27 cellular contexts compared by ENCODE assay signal in the genomic region with DNA sequence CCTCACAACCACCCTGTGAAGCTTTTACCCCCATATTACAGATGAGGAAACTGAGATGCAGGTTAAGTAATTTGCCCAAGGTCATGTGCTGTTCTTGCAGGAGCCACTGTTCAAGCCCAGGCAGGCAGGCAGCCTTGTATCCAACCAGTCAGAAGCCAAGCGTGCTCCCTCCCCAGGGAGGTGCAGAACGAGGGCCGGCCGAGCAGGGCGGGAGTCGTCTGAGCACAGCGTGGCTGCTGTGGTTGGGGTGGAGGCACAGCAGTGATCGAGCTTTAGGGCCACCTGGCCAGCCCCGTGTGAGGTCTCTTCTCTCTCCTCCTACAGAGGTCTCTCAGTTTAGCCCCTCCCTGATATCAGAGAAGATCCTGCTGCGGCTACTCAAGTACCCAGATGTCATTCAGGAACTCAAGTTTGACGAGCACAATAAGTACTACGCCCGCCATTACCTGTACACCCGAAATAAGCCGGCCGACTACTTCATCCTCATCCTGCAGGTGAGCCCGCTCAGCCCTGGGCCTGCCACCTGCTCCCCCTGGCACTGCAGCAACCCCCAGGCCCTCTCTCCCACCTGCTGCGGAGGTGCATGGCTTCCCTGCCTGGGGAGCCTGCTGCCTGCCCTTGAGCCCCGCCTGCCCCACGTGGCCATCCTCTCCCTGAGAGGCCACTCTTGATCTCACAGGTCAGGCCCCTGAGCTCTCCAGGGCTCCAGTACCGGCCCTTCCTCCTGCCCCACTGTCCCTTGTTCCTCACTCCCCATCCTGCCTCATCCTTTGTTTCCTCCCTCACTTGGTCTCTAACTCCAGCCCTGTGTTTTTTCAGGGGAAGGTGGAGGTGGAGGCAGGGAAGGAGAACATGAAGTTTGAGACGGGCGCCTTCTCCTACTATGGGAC. TPM values are rescaled to one million over a fixed set of nuclear protein-coding genes. Genes with fewer than 3 reads are reported as not detected.
A peak's percentile ranks its signal among the peaks of the same experiment; 100 is the strongest.
DNase-seq lines count a peak whose midpoint lies in the region; ATAC-seq, FAIRE-seq and TF ChIP-seq lines count a peak whose summit lies in the region.
"Had no signal": no experiment of that assay in that cellular context is flagged by ENCODE, and none has a peak within 500 bp of the region (broad histone marks: within the 10 kb centered on the region; RNA-seq: fewer than 3 reads in every experiment).

No MANE protein-coding gene starts in this region.

- H3K79me2 ChIP-seq in K562 (ENCODE audit: control insufficient read depth, insufficient read depth, low read length), result no peaks in the 10 kb centered on the region

- CTCF ChIA-PET in K562 (lab: Yijun Ruan, JAX; ENCODE audit: low intra/inter-chr PET ratio), result no interaction called here

- TF ChIP-seq EP300 in K562 (IDR thresholded peaks at IDR 0.05; ENCODE audit: low read length), result no peak

- intact Hi-C loops in K562 (cut with micrococcal nuclease), result no loop called here
- intact Hi-C loops in gastrocnemius medialis (cut with DNase I; ENCODE audit: low total_unique reads), result no loop called here

- POLR2A ChIA-PET in K562 (lab: Yijun Ruan, JAX), result interaction anchor here (0.7 to 0.9 kb wide), 2 partner anchors 11 to 13 kb away, joined by 3 to 4 read pairs; no protein-coding TSS in a partner anchor

- DNase-seq in NCI-H1417 (lab: John Stamatoyannopoulos, UW) (peak in 2 of 3 experiments; percentile 26 to 61), NCI-H1417 treated with DMSO at 0.1 percent for 48 hours (lab: John Stamatoyannopoulos, UW) (no peak), K562 (ENCODE audit: extremely low read depth in 1 of 4, low spot score in 3 of 4) (no peak), gastrocnemius medialis (no peak)
- DNase-seq in stimulated activated CD4-positive, alpha-beta T cell treated with anti-CD3 and anti-CD28 coated beads, Interleukin-4, amount 100 ng/mL, for 24 hours, result no peak
- DNase-seq in activated CD8-positive, alpha-beta memory T cell treated with anti-CD3 and anti-CD28 coated beads, Interleukin-2, amount 50 U/mL, for 4 hours, result no peak
- DNase-seq: activated CD4-positive, alpha-beta T cell treated with anti-CD3 and anti-CD28 coated beads for 36 hours; activated CD8-positive, alpha-beta T cell treated with anti-CD3 and anti-CD28 coated beads for 36 hours; DMS153; hypothalamus; left colon; mammary epithelial cell; NCI-H1092 treated with DMSO at 0.1 percent for 48 hours; NCI-H2029; NCI-H774; pancreas; retina; SIG-M5; small intestine; T-helper 9 cell had no signal

- 67% methylated on average over 23 of the region's 23 CpGs for WGBS in K562 (ENCODE audit: insufficient coverage, low coverage, missing lambda C conversion rate)

- peaks cover 25% of the 10 kb centered on the region; the same call in 2 of the 3 replicates for H3K36me3 ChIP-seq in K562 (ENCODE audit: control insufficient read depth, insufficient read depth, low read length)
- H3K36me3 ChIP-seq in gastrocnemius medialis, result peaks cover 0 to 23% of the 10 kb centered on the region in 2 donors
- H3K36me3 ChIP-seq: breast epithelium, pancreas had no signal

- H3K9ac ChIP-seq in K562 (ENCODE audit: insufficient read depth in 1 of 2, low read depth in 2 of 2, low read length in 2 of 2), result no peak overlapping the region

- H3K27ac ChIP-seq in K562 (ENCODE audit: extremely low read depth, low read depth, low read length) (no peak overlapping the region), gastrocnemius medialis (peak overlapping the region; percentile 84 to 90 (median 88))
- H3K27ac ChIP-seq: 22Rv1; BLaER1 treated with 17β-estradiol and CSF1 and Interleukin-3, amounts not matched to agents 10 nM and 100 nM; breast epithelium; gastroesophageal sphincter; pancreas; thoracic aorta had no signal

- H3K9me3 ChIP-seq in K562 (replicated peaks; ENCODE audit: control insufficient read depth, insufficient read depth, low read depth, low read length), result no peaks in the 10 kb centered on the region
- H3K9me3 ChIP-seq in gastrocnemius medialis, result no peaks in the 10 kb centered on the region
- H3K9me3 ChIP-seq: BLaER1 treated with 17β-estradiol and CSF1 and Interleukin-3, amounts not matched to agents 10 nM and 100 nM; breast epithelium; gastroesophageal sphincter; pancreas; thoracic aorta had no signal

- H3K4me3 ChIP-seq in K562, result no peak overlapping the region
- no peak overlapping the region for H3K4me3 ChIP-seq in gastrocnemius medialis
- H3K4me3 ChIP-seq: BLaER1 treated with 17β-estradiol and CSF1 and Interleukin-3, amounts not matched to agents 10 nM and 100 nM; breast epithelium; gastroesophageal sphincter; pancreas; thoracic aorta had no signal

- no peak overlapping the region for H2AFZ ChIP-seq in K562 (ENCODE audit: low read depth, low read length)

- no TSS peak for BruUV-seq in K562 (replicated peaks; lab: Mats Ljungman, UMichigan)

- no peak for ATAC-seq in K562
- no peak for ATAC-seq in gastrocnemius medialis
- ATAC-seq: activated CD4-positive, alpha-beta T cell treated with anti-CD3 and anti-CD28 coated beads for 36 hours; activated CD8-positive, alpha-beta T cell treated with anti-CD3 and anti-CD28 coated beads for 36 hours; gastroesophageal sphincter; left colon; pancreas had no signal

- no peak for TF ChIP-seq RAD21 in K562 (CRISPR knock-in tag; conservative IDR thresholded peaks at IDR 0.05 in 1 of 2, IDR thresholded peaks at IDR 0.05 in 1 of 2)

- FAIRE-seq in K562 (lab: Jason Lieb, UNC), result no peak
- FAIRE-seq: pancreas, RCC 7860, small intestine, urothelium cell line had no signal

- no peak for TF ChIP-seq CTCF in K562 (IDR thresholded peaks at IDR 0.05 in 2 of 3, conservative IDR thresholded peaks at IDR 0.05 in 1 of 3; ENCODE audit: insufficient read depth in 2 of 3, low read depth in 1 of 3, low read length in 3 of 3)
- no peak for TF ChIP-seq CTCF in gastrocnemius medialis (IDR thresholded peaks at IDR 0.05 in 4 of 5, conservative IDR thresholded peaks at IDR 0.05 in 1 of 5)

- H3K27me3 ChIP-seq in K562 (ENCODE audit: control insufficient read depth in 2 of 2, insufficient read depth in 2 of 2, low read length in 2 of 2) (no peaks in the 10 kb centered on the region), gastrocnemius medialis (no peaks in the 10 kb centered on the region)
- H3K27me3 ChIP-seq: BLaER1 treated with 17β-estradiol and CSF1 and Interleukin-3, amounts not matched to agents 10 nM and 100 nM; breast epithelium; gastroesophageal sphincter; pancreas had no signal

- peaks cover 0 to 13% of the 10 kb centered on the region in 2 experiments; a peak in 2 of 5 replicates for H3K4me1 ChIP-seq in K562 (replicated peaks in 1 of 2; ENCODE audit: control insufficient read depth in 2 of 2, insufficient read depth in 2 of 2, low read length in 2 of 2)
- H3K4me1 ChIP-seq in gastrocnemius medialis, result peaks cover 6 to 8% of the 10 kb centered on the region in 2 donors
- H3K4me1 ChIP-seq: breast epithelium, pancreas had no signal

- in situ Hi-C loops in K562 (cut with MboI) (no loop called here), gastrocnemius medialis (cut with MboI; ENCODE audit: low sequenced_read_pairs in 4 of 4) (no loop called here)

- TF ChIP-seq POLR2A in K562 (conservative IDR thresholded peaks at IDR 0.05), result no peak
- no peak for TF ChIP-seq POLR2A in gastrocnemius medialis (IDR thresholded peaks at IDR 0.05)

- H3K4me2 ChIP-seq in K562 (ENCODE audit: insufficient read depth, low read length), result no peak overlapping the region

- no peaks in the 10 kb centered on the region for H4K20me1 ChIP-seq in K562 (replicated peaks; ENCODE audit: control insufficient read depth, insufficient read depth, low read length)

- no peaks in the 10 kb centered on the region for H3K9me1 ChIP-seq in K562 (ENCODE audit: control insufficient read depth, insufficient read depth, low read length)

RNA-seq across cellular contexts. Expression of a gene that starts 17.1 kb away (rescaled TPM):
- 36.0 and 91.8 TPM in 2 replicates for total RNA-seq in K562 (2011; cell fraction: chromatin; rRNA removed; ENCODE audit: low replicate concordance)
- 60.5 and 68.7 TPM in 2 replicates for total RNA-seq in K562 (2011; cell fraction: nucleolus; rRNA removed)
- total RNA-seq in K562 (2011; cell fraction: nucleoplasm; rRNA removed), result 54.1 and 60.8 TPM in 2 replicates
- 6.0 and 7.7 TPM in 2 replicates for total RNA-seq in K562 (2014; rRNA removed)
- 4.5 and 6.5 TPM in 2 replicates for total RNA-seq in K562 (2014; rRNA removed; fragmentation: Illumina TruSeq; extraction: Trizol)
- 5.6 and 7.6 TPM in 2 replicates for total RNA-seq in K562 (2015; rRNA removed; fragmentation: Illumina TruSeq; extraction: Trizol)
- 16.9 TPM in 2 replicates for total RNA-seq in K562 (2021)
- polyA plus RNA-seq in K562 (2011; rRNA removed), result 5.7 and 10.6 TPM in 2 replicates
- 10.7 and 16.0 TPM in 2 replicates for polyA plus RNA-seq in K562 (2011; cell fraction: cytosol; rRNA removed)
- polyA plus RNA-seq in K562 (2011; cell fraction: nucleus; rRNA removed), result 25.5 and 35.7 TPM in 2 replicates
- polyA plus RNA-seq in K562 (2012), result 11.7 and 15.0 TPM in 2 replicates
- 11.7 and 11.8 TPM in 2 replicates for polyA plus RNA-seq in K562 (2014; fragmentation: Illumina TruSeq; extraction: Trizol)
- 1 to 10 TPM; 1.4 to 1.6 TPM for polyA plus RNA-seq in K562 (2014; fragmentation: Nextera tagmentation; extraction: Ambion mirVana)
- 7.1 and 9.9 TPM in 2 replicates for polyA plus RNA-seq in K562 (2014; rRNA removed)
- 12.8 and 16.0 TPM in 2 replicates for polyA minus RNA-seq in K562 (2011; rRNA and poly(A)+ RNA removed)
- 15.2 and 25.2 TPM in 2 replicates for polyA minus RNA-seq in K562 (2011; cell fraction: cytosol; rRNA and poly(A)+ RNA removed)
- polyA minus RNA-seq in K562 (2011; cell fraction: nucleus; rRNA and poly(A)+ RNA removed), result 15.1 and 17.1 TPM in 2 replicates
- 1 to 10 TPM; 3.3 to 9.8 (median 8.6) TPM for total RNA-seq in gastrocnemius medialis

RNA-seq across cellular contexts. Expression of a gene that starts 38.3 kb away (rescaled TPM):
- total RNA-seq in K562 (2011; cell fraction: chromatin; rRNA removed; ENCODE audit: low replicate concordance), result 10.6 and 25.3 TPM in 2 replicates
- total RNA-seq in K562 (2011; cell fraction: nucleolus; rRNA removed), result 20.0 and 21.7 TPM in 2 replicates
- 17.5 and 21.4 TPM in 2 replicates for total RNA-seq in K562 (2011; cell fraction: nucleoplasm; rRNA removed)
- 2.5 and 3.4 TPM in 2 replicates for total RNA-seq in K562 (2014; rRNA removed)
- total RNA-seq in K562 (2014; rRNA removed; fragmentation: Illumina TruSeq; extraction: Trizol), result 2.3 and 2.7 TPM in 2 replicates
- total RNA-seq in K562 (2015; rRNA removed; fragmentation: Illumina TruSeq; extraction: Trizol), result 2.8 TPM in 2 replicates
- total RNA-seq in K562 (2021), result 6.3 and 6.7 TPM in 2 replicates
- polyA plus RNA-seq in K562 (2011; rRNA removed), result 3.4 and 6.5 TPM in 2 replicates
- polyA plus RNA-seq in K562 (2011; cell fraction: cytosol; rRNA removed), result 5.1 and 5.7 TPM in 2 replicates
- polyA plus RNA-seq in K562 (2011; cell fraction: nucleus; rRNA removed), result 7.6 and 8.7 TPM in 2 replicates
- polyA plus RNA-seq in K562 (2012), result 3.6 and 5.0 TPM in 2 replicates
- 5.4 and 5.8 TPM in 2 replicates for polyA plus RNA-seq in K562 (2014; fragmentation: Illumina TruSeq; extraction: Trizol)
- polyA plus RNA-seq in K562 (2014; fragmentation: Nextera tagmentation; extraction: Ambion mirVana), result 1 to 10 TPM in 1 of 2 experiments, under 1 TPM in 1; 0.96 to 1.4 TPM
- 3.0 and 3.7 TPM in 2 replicates for polyA plus RNA-seq in K562 (2014; rRNA removed)
- polyA minus RNA-seq in K562 (2011; rRNA and poly(A)+ RNA removed), result 6.3 and 7.3 TPM in 2 replicates
- polyA minus RNA-seq in K562 (2011; cell fraction: cytosol; rRNA and poly(A)+ RNA removed), result 5.7 and 8.8 TPM in 2 replicates
- polyA minus RNA-seq in K562 (2011; cell fraction: nucleus; rRNA and poly(A)+ RNA removed), result 3.6 and 6.0 TPM in 2 replicates
- total RNA-seq in gastrocnemius medialis, result 10 to 100 TPM in 2 of 4 donors, 1 to 10 TPM in 2; 5.4 to 20.1 (median 9.1) TPM

RNA-seq across cellular contexts. Expression of a gene that starts 44.8 kb away (rescaled TPM):
- 20.7 and 42.5 TPM in 2 replicates for total RNA-seq in K562 (2011; cell fraction: chromatin; rRNA removed; ENCODE audit: low replicate concordance)
- 27.0 and 27.3 TPM in 2 replicates for total RNA-seq in K562 (2011; cell fraction: nucleolus; rRNA removed)
- total RNA-seq in K562 (2011; cell fraction: nucleoplasm; rRNA removed), result 19.0 and 21.1 TPM in 2 replicates
- total RNA-seq in K562 (2014; rRNA removed) (2.7 and 3.1 TPM in 2 replicates), K562 (2014; rRNA removed; fragmentation: Illumina TruSeq; extraction: Trizol) (1.8 and 2.0 TPM in 2 replicates), K562 (2015; rRNA removed; fragmentation: Illumina TruSeq; extraction: Trizol) (2.9 and 4.5 TPM in 2 replicates), K562 (2021) (2.8 and 4.1 TPM in 2 replicates), gastrocnemius medialis (1,000 to 10,000 TPM in 2 of 4 donors, 100 to 1,000 TPM in 2; 642 to 1,565 (median 923) TPM)
- polyA plus RNA-seq in K562 (2011; rRNA removed) (4.8 and 7.5 TPM in 2 replicates), K562 (2014; fragmentation: Illumina TruSeq; extraction: Trizol) (2.7 and 3.1 TPM in 2 replicates), K562 (2014; fragmentation: Nextera tagmentation; extraction: Ambion mirVana) (under 1 TPM; 0.32 to 0.34 TPM), K562 (2014; rRNA removed) (4.5 and 5.8 TPM in 2 replicates)
- polyA plus RNA-seq in K562 (2011; cell fraction: cytosol; rRNA removed), result 2.9 and 5.5 TPM in 2 replicates
- 40.8 and 73.8 TPM in 2 replicates for polyA plus RNA-seq in K562 (2011; cell fraction: nucleus; rRNA removed)
- 3.4 and 10.6 TPM in 2 replicates for polyA plus RNA-seq in K562 (2012)
- 1.2 and 2.2 TPM in 2 replicates for polyA minus RNA-seq in K562 (2011; rRNA and poly(A)+ RNA removed)
- 0.95 and 2.6 TPM in 2 replicates for polyA minus RNA-seq in K562 (2011; cell fraction: cytosol; rRNA and poly(A)+ RNA removed)
- 6.3 and 6.9 TPM in 2 replicates for polyA minus RNA-seq in K562 (2011; cell fraction: nucleus; rRNA and poly(A)+ RNA removed)

RNA-seq across cellular contexts. Expression of a gene that starts 58.8 kb away (rescaled TPM):
- total RNA-seq in K562 (2011; cell fraction: chromatin; rRNA removed; ENCODE audit: low replicate concordance), result 39.7 and 71.7 TPM in 2 replicates
- total RNA-seq in K562 (2011; cell fraction: nucleolus; rRNA removed), result 42.2 and 44.1 TPM in 2 replicates
- total RNA-seq in K562 (2011; cell fraction: nucleoplasm; rRNA removed), result 34.4 and 37.9 TPM in 2 replicates
- 33.1 and 50.4 TPM in 2 replicates for total RNA-seq in K562 (2014; rRNA removed)
- total RNA-seq in K562 (2014; rRNA removed; fragmentation: Illumina TruSeq; extraction: Trizol), result 5.7 and 8.2 TPM in 2 replicates
- total RNA-seq in K562 (2015; rRNA removed; fragmentation: Illumina TruSeq; extraction: Trizol), result 21.2 and 21.9 TPM in 2 replicates
- total RNA-seq in K562 (2021), result 29.8 and 31.2 TPM in 2 replicates
- 23.8 and 33.3 TPM in 2 replicates for polyA plus RNA-seq in K562 (2011; rRNA removed)
- polyA plus RNA-seq in K562 (2011; cell fraction: cytosol; rRNA removed), result 27.1 and 60.5 TPM in 2 replicates
- polyA plus RNA-seq in K562 (2011; cell fraction: nucleus; rRNA removed), result 58.3 and 92.0 TPM in 2 replicates
- 28.4 and 31.7 TPM in 2 replicates for polyA plus RNA-seq in K562 (2012)
- polyA plus RNA-seq in K562 (2014; fragmentation: Illumina TruSeq; extraction: Trizol), result 15.0 and 22.7 TPM in 2 replicates
- 10 to 100 TPM; 16.7 to 26.0 TPM for polyA plus RNA-seq in K562 (2014; fragmentation: Nextera tagmentation; extraction: Ambion mirVana)
- polyA plus RNA-seq in K562 (2014; rRNA removed), result 28.1 and 48.3 TPM in 2 replicates
- polyA minus RNA-seq in K562 (2011; rRNA and poly(A)+ RNA removed), result 6.6 and 8.9 TPM in 2 replicates
- 7.1 and 9.9 TPM in 2 replicates for polyA minus RNA-seq in K562 (2011; cell fraction: cytosol; rRNA and poly(A)+ RNA removed)
- 15.1 and 21.2 TPM in 2 replicates for polyA minus RNA-seq in K562 (2011; cell fraction: nucleus; rRNA and poly(A)+ RNA removed)
- total RNA-seq in gastrocnemius medialis, result 10 to 100 TPM; 25.8 to 50.6 (median 43.8) TPM

RNA-seq across cellular contexts. Expression of a gene that starts 59.1 kb away (rescaled TPM):
- 23.1 and 26.6 TPM in 2 replicates for total RNA-seq in K562 (2011; cell fraction: chromatin; rRNA removed; ENCODE audit: low replicate concordance)
- total RNA-seq in K562 (2011; cell fraction: nucleolus; rRNA removed), result 23.9 and 25.3 TPM in 2 replicates
- 23.2 and 26.7 TPM in 2 replicates for total RNA-seq in K562 (2011; cell fraction: nucleoplasm; rRNA removed)
- total RNA-seq in K562 (2014; rRNA removed), result 7.2 and 11.0 TPM in 2 replicates
- total RNA-seq in K562 (2014; rRNA removed; fragmentation: Illumina TruSeq; extraction: Trizol), result 10.0 and 10.8 TPM in 2 replicates
- total RNA-seq in K562 (2015; rRNA removed; fragmentation: Illumina TruSeq; extraction: Trizol), result 12.3 and 13.1 TPM in 2 replicates
- 9.2 and 9.8 TPM in 2 replicates for total RNA-seq in K562 (2021)
- polyA plus RNA-seq in K562 (2011; rRNA removed), result 14.7 and 17.7 TPM in 2 replicates
- polyA plus RNA-seq in K562 (2011; cell fraction: cytosol; rRNA removed), result 10.8 and 13.6 TPM in 2 replicates
- 11.2 and 13.0 TPM in 2 replicates for polyA plus RNA-seq in K562 (2011; cell fraction: nucleus; rRNA removed)
- 11.7 and 15.4 TPM in 2 replicates for polyA plus RNA-seq in K562 (2012)
- polyA plus RNA-seq in K562 (2014; fragmentation: Illumina TruSeq; extraction: Trizol), result 10.2 and 12.5 TPM in 2 replicates
- 10 to 100 TPM; 24.4 to 37.7 TPM for polyA plus RNA-seq in K562 (2014; fragmentation: Nextera tagmentation; extraction: Ambion mirVana)
- polyA plus RNA-seq in K562 (2014; rRNA removed), result 9.2 and 12.2 TPM in 2 replicates
- polyA minus RNA-seq in K562 (2011; rRNA and poly(A)+ RNA removed), result 11.6 and 12.3 TPM in 2 replicates
- 3.5 and 4.0 TPM in 2 replicates for polyA minus RNA-seq in K562 (2011; cell fraction: cytosol; rRNA and poly(A)+ RNA removed)
- polyA minus RNA-seq in K562 (2011; cell fraction: nucleus; rRNA and poly(A)+ RNA removed), result 5.7 TPM in 2 replicates
- 10 to 100 TPM in 3 of 4 donors, 1 to 10 TPM in 1; 8.8 to 17.3 (median 16.4) TPM for total RNA-seq in gastrocnemius medialis

Comparison
In these comparisons a context has a peak if more than half of its experiments do, and no peak if none do; other contexts are left out.
1. DNase-seq: peak in NCI-H1417 (2 of 3); none in NCI-H1417 treated with DMSO at 0.1 percent for 48 hours (single experiment), K562 (0 of 4), gastrocnemius medialis (0 of 2), stimulated activated CD4-positive, alpha-beta T cell treated with anti-CD3 and anti-CD28 coated beads, Interleukin-4, amount 100 ng/mL, for 24 hours (single experiment) and activated CD8-positive, alpha-beta memory T cell treated with anti-CD3 and anti-CD28 coated beads, Interleukin-2, amount 50 U/mL, for 4 hours (single experiment).
2. RNA of a gene that starts 44.8 kb away (total RNA-seq): 642 to 1,565 TPM in gastrocnemius medialis; 1.8 to 42.5 TPM in K562; every median in the first group is over 10 times any median in the second.